In the genomic region with DNA sequence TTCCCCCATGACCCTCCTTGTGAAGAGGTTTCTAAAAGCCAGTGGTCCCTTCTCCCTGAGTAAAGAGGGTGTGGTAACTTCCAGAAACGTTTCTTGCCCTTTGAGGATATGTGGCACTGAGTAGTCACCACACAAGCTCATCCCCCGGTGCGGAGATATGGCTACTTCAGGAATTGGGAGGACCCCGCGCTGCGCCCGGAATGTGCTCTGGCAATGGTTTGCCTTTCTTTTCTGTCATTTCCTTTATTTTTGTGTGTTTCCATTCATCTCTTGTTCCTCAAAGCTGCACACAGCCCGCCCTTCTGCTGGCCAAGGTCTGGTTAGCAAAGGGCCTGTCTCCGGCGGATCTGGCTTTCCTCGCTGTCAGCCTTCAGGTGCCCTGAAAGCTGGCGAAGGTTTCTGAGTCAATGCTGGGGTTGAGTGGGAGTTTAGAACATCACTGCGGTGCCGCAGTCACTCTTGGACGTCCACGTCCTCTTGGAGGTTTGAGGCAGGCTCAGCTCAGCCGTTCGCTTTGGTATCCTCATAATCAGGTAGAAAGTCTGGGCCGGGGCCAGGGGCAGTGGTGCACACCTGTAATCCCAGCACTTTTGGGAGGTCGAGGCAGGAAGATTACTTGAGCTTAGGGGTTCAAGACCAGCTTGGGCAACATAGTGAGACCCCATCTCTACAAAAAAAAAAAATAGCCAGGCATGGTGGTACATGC, we compare ENCODE assay signal across 22 cellular contexts.
DNase-seq lines count a peak whose midpoint lies in the region; ATAC-seq and TF ChIP-seq lines count a peak whose summit lies in the region.
"Had no signal": no experiment of that assay in that cellular context is flagged by ENCODE, and none has a peak within 500 bp of the region (broad histone marks: within the 10 kb centered on the region; RNA-seq: fewer than 3 reads in every experiment).

No MANE protein-coding gene starts in this region.

- H3K4me3 Mint-ChIP-seq in GM23338 (no peak overlapping the region), WTC11 (no peak overlapping the region), progenitor cell of endocrine pancreas (ENCODE audit: low read depth) (no peak overlapping the region)

- CTCF ChIA-PET in WTC11 (lab: Charles Lee) = interaction anchor here (1.2 to 2.3 kb wide), 2 partner anchors 51 to 87 kb away, joined by 4 to 12 read pairs; no protein-coding TSS in a partner anchor

- no peaks in the 10 kb centered on the region for H3K79me2 ChIP-seq in GM23338 (replicated peaks; ENCODE audit: insufficient read depth)

- TF ChIP-seq CTCF in GM23338 (conservative IDR thresholded peaks at IDR 0.05; ENCODE audit: low read depth in 2 of 2) (no peak), WTC11 (IDR thresholded peaks at IDR 0.05) (no peak), progenitor cell of endocrine pancreas (IDR thresholded peaks at IDR 0.05; ENCODE audit: unreplicated experiment) (no peak), uterus (IDR thresholded peaks at IDR 0.05) (no peak)

- TF ChIP-seq POLR2A in uterus (IDR thresholded peaks at IDR 0.05) = no peak

- POLR2A ChIA-PET in WTC11 (lab: Charles Lee) = no interaction called here

- no peaks in the 10 kb centered on the region for H3K9me2 ChIP-seq in GM23338 (ENCODE audit: insufficient read depth)

- peaks cover 20% of the 10 kb centered on the region for H3K4me1 ChIP-seq in GM23338 (ENCODE audit: insufficient read depth)
- H3K4me1 ChIP-seq in right cardiac atrium (ENCODE audit: control insufficient read depth, insufficient read depth, low read length) = peaks cover 4% of the 10 kb centered on the region
- H3K4me1 ChIP-seq in uterus = no peaks in the 10 kb centered on the region
- H3K4me1 ChIP-seq: BE2C, Peyer's patch, SJSA1 had no signal

- H3K36me3 Mint-ChIP-seq in GM23338 (ENCODE audit: low read depth) (peaks cover 9% of the 10 kb centered on the region; the same call in 2 of the 3 replicates), WTC11 (peaks cover 4% of the 10 kb centered on the region; the same call in 1 of the 2 replicates), progenitor cell of endocrine pancreas (ENCODE audit: insufficient read depth) (peaks cover 11% of the 10 kb centered on the region)

- H3K27ac Mint-ChIP-seq in GM23338 (peak overlapping the region; percentile 30; the same call in 1 of the 2 replicates), WTC11 (peak overlapping the region; percentile 74), progenitor cell of endocrine pancreas (peak overlapping the region; percentile 4)

- H3K4me3 ChIP-seq in GM23338 (no peak overlapping the region), right cardiac atrium (ENCODE audit: low read length) (no peak overlapping the region), uterus (no peak overlapping the region)
- H3K4me3 ChIP-seq: Peyer's patch, SJSA1 had no signal

- H3K9me3 ChIP-seq in right cardiac atrium (ENCODE audit: control insufficient read depth, low read length) (no peaks in the 10 kb centered on the region), uterus (no peaks in the 10 kb centered on the region)
- H3K9me3 ChIP-seq: BE2C, Peyer's patch, SJSA1 had no signal

- no peak overlapping the region for H3K27ac ChIP-seq in GM23338 (ENCODE audit: low read depth)
- no peak overlapping the region for H3K27ac ChIP-seq in right cardiac atrium (ENCODE audit: low read length)
- H3K27ac ChIP-seq in uterus = no peak overlapping the region
- H3K27ac ChIP-seq: KMS-11, Peyer's patch, SJSA1 had no signal

- H3K4me2 ChIP-seq in GM23338 = no peak overlapping the region
- H3K4me2 ChIP-seq: KMS-11 had no signal

- no peaks in the 10 kb centered on the region for H3K9me3 Mint-ChIP-seq in GM23338
- H3K9me3 Mint-ChIP-seq in WTC11 = no peaks in the 10 kb centered on the region
- H3K9me3 Mint-ChIP-seq in progenitor cell of endocrine pancreas (ENCODE audit: low read depth) = no peaks in the 10 kb centered on the region

- intact Hi-C loops in right cardiac atrium (cut with DNase I) = no loop called here
- intact Hi-C loops in uterus (cut with DNase I; ENCODE audit: low total_unique reads) = no loop called here

- H3K36me3 ChIP-seq in GM23338 (ENCODE audit: insufficient read depth) = no peaks in the 10 kb centered on the region
- H3K36me3 ChIP-seq in uterus = no peaks in the 10 kb centered on the region
- H3K36me3 ChIP-seq: SJSA1 had no signal

- H3K4me1 Mint-ChIP-seq in GM23338 = peaks cover 38% of the 10 kb centered on the region
- H3K4me1 Mint-ChIP-seq in WTC11 = peaks cover 28% of the 10 kb centered on the region
- peaks cover 13% of the 10 kb centered on the region for H3K4me1 Mint-ChIP-seq in progenitor cell of endocrine pancreas (ENCODE audit: low read depth)

- no peaks in the 10 kb centered on the region for H4K20me1 ChIP-seq in GM23338 (replicated peaks; ENCODE audit: insufficient read depth)

- DNase-seq in GM23338 (ENCODE audit: low spot score) (no peak), WTC11 (ENCODE audit: low spot score) (no peak), right cardiac atrium (peak in 2 of 3 donors; percentile 34 to 36), progenitor cell of endocrine pancreas (ENCODE audit: low spot score, unreplicated experiment) (no peak), uterus (no peak), NCI-H1092 (lab: John Stamatoyannopoulos, UW) (no peak), SW480 (ENCODE audit: low spot score) (no peak)
- DNase-seq: BE2C; EL; GF-D8; IMR-90; MV-4-11; NCI-H1694; NCI-H2081; NCI-H2171; NCI-H345; NCI-H524; NCI-H774; NK-92 treated with Interleukin-12 subunit alpha and Interleukin-12 subunit beta, amount 100 ng/mL, for 24 hours had no signal

- no peaks in the 10 kb centered on the region for H3F3A ChIP-seq in GM23338 (replicated peaks; ENCODE audit: low read depth)

- no peak overlapping the region for H2AFZ ChIP-seq in GM23338

- WGBS in right cardiac atrium = 90% methylated on average over 20 of the region's 20 CpGs

- peaks cover 14% of the 10 kb centered on the region for H3K27me3 Mint-ChIP-seq in GM23338 (ENCODE audit: insufficient read depth, low read depth, poor library complexity)
- no peaks in the 10 kb centered on the region for H3K27me3 Mint-ChIP-seq in WTC11 (ENCODE audit: low read depth)
- no peaks in the 10 kb centered on the region for H3K27me3 Mint-ChIP-seq in progenitor cell of endocrine pancreas

- no peak for ATAC-seq in GM23338
- no peak for ATAC-seq in WTC11
- ATAC-seq in right cardiac atrium = no peak

- H3K27me3 ChIP-seq in GM23338 (ENCODE audit: insufficient read depth) = no peaks in the 10 kb centered on the region
- H3K27me3 ChIP-seq in right cardiac atrium (ENCODE audit: control insufficient read depth, insufficient read depth) = no peaks in the 10 kb centered on the region
- no peaks in the 10 kb centered on the region for H3K27me3 ChIP-seq in uterus
- H3K27me3 ChIP-seq: BE2C, Peyer's patch, SJSA1 had no signal

TF ChIP-seq in GM23338, 12 proteins besides CTCF, POLR2A, EP300 and RAD21 (continues in another document):
- TF ChIP-seq ZNF114 (CRISPR knock-in tag; IDR thresholded peaks at IDR 0.05) = no peak

TF ChIP-seq in WTC11, 78 proteins besides CTCF, POLR2A, EP300 and RAD21:
- TF ChIP-seq MXD4 (CRISPR knock-in tag; IDR thresholded peaks at IDR 0.05; ENCODE audit: borderline replicate concordance) (no peak), ZNF121 (CRISPR knock-in tag; IDR thresholded peaks at IDR 0.05) (no peak), GTF2I (CRISPR knock-in tag; conservative IDR thresholded peaks at IDR 0.05) (no peak), ESRRA (CRISPR knock-in tag; IDR thresholded peaks at IDR 0.05; ENCODE audit: borderline replicate concordance) (no peak)
- TF ChIP-seq, protein P1, sequence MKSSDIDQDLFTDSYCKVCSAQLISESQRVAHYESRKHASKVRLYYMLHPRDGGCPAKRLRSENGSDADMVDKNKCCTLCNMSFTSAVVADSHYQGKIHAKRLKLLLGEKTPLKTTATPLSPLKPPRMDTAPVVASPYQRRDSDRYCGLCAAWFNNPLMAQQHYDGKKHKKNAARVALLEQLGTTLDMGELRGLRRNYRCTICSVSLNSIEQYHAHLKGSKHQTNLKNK (CRISPR knock-in tag; IDR thresholded peaks at IDR 0.05) = no peak

Comparison
In these comparisons a context has a peak if more than half of its experiments do, and no peak if none do; other contexts are left out.
1. DNase-seq: peak in right cardiac atrium (2 of 3); none in GM23338 (single experiment), WTC11 (single experiment), progenitor cell of endocrine pancreas (single experiment), uterus (0 of 2), NCI-H1092 (single experiment) and SW480 (single experiment).
2. H3K27ac Mint-ChIP-seq: peak in every context shown above with its lines; median percentile 74 in WTC11; 30 in GM23338; 4 in progenitor cell of endocrine pancreas.